1 cellular context compared by ENCODE assay signal in genomic region chr19:56118666-56119584, GRCh38.
TF ChIP-seq lines count a peak whose summit lies in the region.

No MANE protein-coding gene starts in this region.

TF ChIP-seq in GM12878, 131 proteins besides CTCF, POLR2A, EP300 and RAD21 (continued from another document):
- TF ChIP-seq POLR2AphosphoS5 (IDR thresholded peaks at IDR 0.05; ENCODE audit: low read length) (0 out of 2 replicates have a peak, but pooled peaks have one; percentile 8), SPI1 (IDR thresholded peaks at IDR 0.05; ENCODE audit: borderline replicate concordance, insufficient read depth, low read depth, low read length) (peak; percentile 43; the same call in 1 of the 2 replicates)
TF ChIP-seq in GM12878: peak in this region for 2.
